In the genomic region with DNA sequence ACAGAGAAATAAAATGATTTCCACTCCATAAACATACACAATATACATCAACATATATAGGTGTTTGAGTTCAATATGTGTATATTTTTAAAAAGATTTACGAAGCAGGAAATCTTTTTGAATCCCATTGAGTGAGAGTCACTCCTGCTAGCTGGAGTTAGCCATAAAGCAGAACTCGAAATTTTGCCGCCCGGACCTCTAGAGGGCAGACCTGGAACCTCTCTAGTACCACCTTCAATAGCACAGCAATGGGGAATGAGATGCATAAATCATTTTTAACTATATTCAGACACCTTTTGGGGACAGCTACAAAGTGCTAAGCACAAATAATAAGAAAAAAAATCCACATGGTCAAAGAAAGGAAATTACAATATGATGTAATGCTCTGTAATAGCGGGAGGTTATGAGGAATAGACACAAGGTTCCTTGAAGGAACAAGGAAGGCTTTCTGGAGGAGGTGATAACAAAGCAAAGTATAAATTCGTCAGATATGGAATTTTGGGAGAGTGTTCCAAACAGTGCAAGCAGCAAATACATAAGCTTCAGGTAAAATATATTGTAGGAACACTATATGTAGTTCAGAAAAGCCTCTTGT, we compare ENCODE assay signal across 9 cellular contexts.
DNase-seq lines count a peak whose midpoint lies in the region; ATAC-seq and TF ChIP-seq lines count a peak whose summit lies in the region.
"Had no signal": no experiment of that assay in that cellular context is flagged by ENCODE, and none has a peak within 500 bp of the region (broad histone marks: within the 10 kb centered on the region; RNA-seq: fewer than 3 reads in every experiment).

No MANE protein-coding gene starts in this region.

- H3K9me3 ChIP-seq in IMR-90 (ENCODE audit: control insufficient read depth, insufficient read depth, low read length) (no peaks in the 10 kb centered on the region), SK-N-SH (no peaks in the 10 kb centered on the region), left ventricle myocardium inferior (replicated peaks) (peaks cover 1% of the 10 kb centered on the region)

- H3K9me2 ChIP-seq in SK-N-SH, result no peaks in the 10 kb centered on the region

- in situ Hi-C loops in IMR-90 (cut with MboI; ENCODE audit: low sequenced_read_pairs), result no loop called here

- H2BK120ac ChIP-seq in IMR-90 (ENCODE audit: low read depth, low read length), result no peak overlapping the region

- H3K4me3 ChIP-seq in IMR-90 (ENCODE audit: insufficient read depth, low read depth, low read length), result no peak overlapping the region
- H3K4me3 ChIP-seq in SK-N-SH (ENCODE audit: low read depth in 2 of 2, low read length in 1 of 2), result no peak overlapping the region; a peak in 1 of 4 replicates
- no peak overlapping the region for H3K4me3 ChIP-seq in left ventricle myocardium inferior

- H3K4me3 Mint-ChIP-seq in stimulated activated effector memory CD8-positive, alpha-beta T cell treated with anti-CD3 and anti-CD28 coated beads, Interleukin-12 subunit alpha, Interleukin-12 subunit beta, amount 100 ng/mL, for 72 hours, result no peak overlapping the region
- H3K4me3 Mint-ChIP-seq: naive B cell had no signal

- no peak overlapping the region for H3K14ac ChIP-seq in IMR-90 (replicated peaks; ENCODE audit: low read depth, low read length)

- no peak overlapping the region for H3K9ac ChIP-seq in IMR-90 (ENCODE audit: low read depth, low read length)
- no peak overlapping the region for H3K9ac ChIP-seq in SK-N-SH

- no TSS peak for BruUV-seq in IMR-90 (replicated peaks; lab: Mats Ljungman, UMichigan)

- H2AFZ ChIP-seq in IMR-90 (replicated peaks; ENCODE audit: low read length, poor library complexity) (no peak overlapping the region), SK-N-SH (ENCODE audit: low read depth) (no peak overlapping the region)

- WGBS in IMR-90 (ENCODE audit: extremely low coverage in 2 of 2, insufficient read length in 1 of 2), 2 experiments, result no CpG with 5 or more reads among the region's 6 CpGs
- WGBS in SK-N-SH (ENCODE audit: low lambda C conversion rate), result 59% methylated on average over 6 of the region's 6 CpGs

- H3K9me3 Mint-ChIP-seq in stimulated activated effector memory CD8-positive, alpha-beta T cell treated with anti-CD3 and anti-CD28 coated beads, Interleukin-12 subunit alpha, Interleukin-12 subunit beta, amount 100 ng/mL, for 72 hours, result peaks cover 4% of the 10 kb centered on the region
- H3K9me3 Mint-ChIP-seq: naive B cell had no signal

- no peak for TF ChIP-seq POLR2A in IMR-90 (IDR thresholded peaks at IDR 0.05; ENCODE audit: low read depth, low read length)

- dilution Hi-C loops in IMR-90 (cut with HindIII; ENCODE audit: low sequenced_read_pairs, unreplicated experiment), result no loop called here

- H3K18ac ChIP-seq in IMR-90 (ENCODE audit: low read depth, low read length), result no peak overlapping the region

- H2AK5ac ChIP-seq in IMR-90 (ENCODE audit: low read depth, low read length), result no peak overlapping the region

- H3K4me1 Mint-ChIP-seq in stimulated activated effector memory CD8-positive, alpha-beta T cell treated with anti-CD3 and anti-CD28 coated beads, Interleukin-12 subunit alpha, Interleukin-12 subunit beta, amount 100 ng/mL, for 72 hours, result no peaks in the 10 kb centered on the region
- H3K4me1 Mint-ChIP-seq: naive B cell had no signal

- no peak overlapping the region for H3K56ac ChIP-seq in IMR-90 (ENCODE audit: extremely low read depth, insufficient read depth, low read length)

- H4K91ac ChIP-seq in IMR-90 (ENCODE audit: insufficient read depth, low read depth, low read length), result no peak overlapping the region

- ATAC-seq in GM21390 (IDR thresholded peaks at IDR 0.05; ENCODE audit: unreplicated experiment) (peak; percentile 89), IMR-90 (ENCODE audit: low read depth) (peak; percentile 65)
- ATAC-seq in stimulated activated effector memory CD8-positive, alpha-beta T cell treated with anti-CD3 and anti-CD28 coated beads, Interleukin-12 subunit alpha, Interleukin-12 subunit beta, amount 100 ng/mL, for 72 hours, result no peak

- no peak overlapping the region for H2BK5ac ChIP-seq in IMR-90 (ENCODE audit: low read depth, low read length, poor library complexity, severe bottlenecking)

- no peak overlapping the region for H3K27ac ChIP-seq in IMR-90 (ENCODE audit: insufficient read depth, low read length)
- no peak overlapping the region for H3K27ac ChIP-seq in SK-N-SH (ENCODE audit: low read depth in 2 of 2, low read length in 1 of 2)
- no peak overlapping the region for H3K27ac ChIP-seq in left ventricle myocardium inferior (replicated peaks)

- H3K36me3 Mint-ChIP-seq in stimulated activated effector memory CD8-positive, alpha-beta T cell treated with anti-CD3 and anti-CD28 coated beads, Interleukin-12 subunit alpha, Interleukin-12 subunit beta, amount 100 ng/mL, for 72 hours, result no peaks in the 10 kb centered on the region
- H3K36me3 Mint-ChIP-seq: naive B cell had no signal

- no peak overlapping the region for H3K23ac ChIP-seq in IMR-90 (ENCODE audit: low read depth, low read length)

- H3K4me2 ChIP-seq in IMR-90 (ENCODE audit: low read depth, low read length) (no peak overlapping the region), SK-N-SH (no peak overlapping the region)

- H3K9me1 ChIP-seq in IMR-90 (ENCODE audit: insufficient read depth, low read length), result no peaks in the 10 kb centered on the region

- H2BK15ac ChIP-seq in IMR-90 (ENCODE audit: low read depth, low read length), result no peak overlapping the region

- H3F3A ChIP-seq in SK-N-SH (replicated peaks; ENCODE audit: insufficient read depth), result no peaks in the 10 kb centered on the region

- no peaks in the 10 kb centered on the region for H3K79me2 ChIP-seq in SK-N-SH (ENCODE audit: insufficient read depth)

- DNase-seq in ELR (ENCODE audit: low read depth) (peak; percentile 62), IMR-90 (peak; percentile 33), SK-N-SH (peak; percentile 37), left ventricle myocardium inferior (peak; percentile 20)
- DNase-seq in activated CD4-positive, CD25-positive, alpha-beta regulatory T cell treated with anti-CD3 and anti-CD28 coated beads, Interleukin-2, amount 50 U/mL, for 72 hours, result no peak
- DNase-seq in stimulated activated effector memory CD8-positive, alpha-beta T cell treated with anti-CD3 and anti-CD28 coated beads, Interleukin-12 subunit alpha, Interleukin-12 subunit beta, amount 100 ng/mL, for 72 hours (ENCODE audit: low spot score in 2 of 2), result no peak
- no peak for DNase-seq in stimulated activated CD4-positive, alpha-beta T cell treated with anti-CD3 and anti-CD28 coated beads, Interleukin-1b, Interleukin-23, amount 100 ng/mL, for 48 hours
- DNase-seq: naive B cell had no signal

- H4K8ac ChIP-seq in IMR-90 (ENCODE audit: low read depth in 2 of 2, low read length in 2 of 2), result no peak overlapping the region

- intact Hi-C loops in IMR-90 (cut with micrococcal nuclease) (loop anchor here (5.0 kb wide), 1 partner anchor 242 kb away; no protein-coding TSS in a partner anchor), left ventricle myocardium inferior (cut with micrococcal nuclease) (no loop called here)

- no peaks in the 10 kb centered on the region for H3K36me3 ChIP-seq in IMR-90 (ENCODE audit: control insufficient read depth, insufficient read depth, low read length)
- no peaks in the 10 kb centered on the region for H3K36me3 ChIP-seq in SK-N-SH (replicated peaks in 1 of 2; ENCODE audit: control insufficient read depth in 1 of 2, insufficient read depth in 2 of 2, low read length in 1 of 2)
- no peaks in the 10 kb centered on the region for H3K36me3 ChIP-seq in left ventricle myocardium inferior

- no peak overlapping the region for H2AK9ac ChIP-seq in IMR-90 (replicated peaks; ENCODE audit: low read depth, low read length, poor library complexity)

- TF ChIP-seq CTCF in IMR-90 (conservative IDR thresholded peaks at IDR 0.05; ENCODE audit: low read depth, low read length), result peak; percentile 50
- peak; percentile 66 for TF ChIP-seq CTCF in SK-N-SH (IDR thresholded peaks at IDR 0.05)
- TF ChIP-seq CTCF in left ventricle myocardium inferior (IDR thresholded peaks at IDR 0.05; ENCODE audit: borderline replicate concordance), result peak; percentile 61

- POLR2A ChIA-PET in IMR-90 (lab: Charles Lee; ENCODE audit: unreplicated experiment) (no interaction called here), SK-N-SH (lab: Yijun Ruan, JAX) (no interaction called here)

- H3K79me1 ChIP-seq in IMR-90 (ENCODE audit: low read depth in 1 of 2, low read length in 2 of 2), result no peaks in the 10 kb centered on the region

- no peak for TF ChIP-seq EP300 in SK-N-SH (IDR thresholded peaks at IDR 0.05; ENCODE audit: borderline replicate concordance in 1 of 2, low read depth in 1 of 2, low read length in 1 of 2)

- H3K27me3 ChIP-seq in IMR-90 (ENCODE audit: control insufficient read depth, insufficient read depth, low read length) (no peaks in the 10 kb centered on the region), SK-N-SH (ENCODE audit: insufficient read depth) (no peaks in the 10 kb centered on the region), left ventricle myocardium inferior (ENCODE audit: low read depth) (no peaks in the 10 kb centered on the region)

- H3K27ac Mint-ChIP-seq in stimulated activated effector memory CD8-positive, alpha-beta T cell treated with anti-CD3 and anti-CD28 coated beads, Interleukin-12 subunit alpha, Interleukin-12 subunit beta, amount 100 ng/mL, for 72 hours, result no peak overlapping the region
- H3K27ac Mint-ChIP-seq: naive B cell had no signal

- H3K4ac ChIP-seq in IMR-90 (ENCODE audit: low read depth, low read length), result no peak overlapping the region

- no peak overlapping the region for H2BK20ac ChIP-seq in IMR-90 (ENCODE audit: low read depth, low read length)

- CTCF ChIA-PET in IMR-90 (lab: Yijun Ruan, JAX), result interaction anchor here (0.6 to 1.2 kb wide), 4 partner anchors 8 to 128 kb away, joined by 3 to 6 read pairs (median 3); no protein-coding TSS in a partner anchor
- CTCF ChIA-PET in SK-N-SH (lab: Yijun Ruan, JAX), result interaction anchor here (0.6 to 2.1 kb wide), 25 partner anchors 9 to 1386 kb away, joined by 3 to 17 read pairs (median 3); no protein-coding TSS in a partner anchor

- H4K20me1 ChIP-seq in IMR-90 (ENCODE audit: insufficient read depth, low read length) (no peaks in the 10 kb centered on the region), SK-N-SH (ENCODE audit: insufficient read depth) (no peaks in the 10 kb centered on the region)

- H4K5ac ChIP-seq in IMR-90 (ENCODE audit: low read depth, low read length), result no peak overlapping the region

- H3K4me1 ChIP-seq in IMR-90 (ENCODE audit: control insufficient read depth, insufficient read depth, low read length), result no peaks in the 10 kb centered on the region
- H3K4me1 ChIP-seq in SK-N-SH (ENCODE audit: control insufficient read depth in 1 of 2, insufficient read depth in 2 of 2, low read depth in 1 of 2, low read length in 1 of 2), result no peaks in the 10 kb centered on the region; a peak in 1 of 4 replicates
- no peaks in the 10 kb centered on the region for H3K4me1 ChIP-seq in left ventricle myocardium inferior

- TF ChIP-seq RAD21 in IMR-90 (IDR thresholded peaks at IDR 0.05; ENCODE audit: low read length) (peak; percentile 47), SK-N-SH (IDR thresholded peaks at IDR 0.05; ENCODE audit: low read length) (peak; percentile 65)

TF ChIP-seq in SK-N-SH, 30 proteins besides CTCF, POLR2A, EP300 and RAD21 (continues in another document):
- TF ChIP-seq NFIC (IDR thresholded peaks at IDR 0.05; ENCODE audit: borderline replicate concordance) (no peak), POLR2AphosphoS5 (IDR thresholded peaks at IDR 0.05; ENCODE audit: low read depth, low read length) (no peak), FOXJ3 (CRISPR knock-in tag; IDR thresholded peaks at IDR 0.05) (no peak), RCOR1 (IDR thresholded peaks at IDR 0.05; ENCODE audit: low read length) (no peak)

Comparison
In these comparisons a context has a peak if more than half of its experiments do, and no peak if none do; other contexts are left out.
1. DNase-seq: peak in ELR (single experiment), IMR-90 (single experiment), SK-N-SH (single experiment) and left ventricle myocardium inferior (single experiment); none in activated CD4-positive, CD25-positive, alpha-beta regulatory T cell treated with anti-CD3 and anti-CD28 coated beads, Interleukin-2, amount 50 U/mL, for 72 hours (single experiment), stimulated activated effector memory CD8-positive, alpha-beta T cell treated with anti-CD3 and anti-CD28 coated beads, Interleukin-12 subunit alpha, Interleukin-12 subunit beta, amount 100 ng/mL, for 72 hours (0 of 2) and stimulated activated CD4-positive, alpha-beta T cell treated with anti-CD3 and anti-CD28 coated beads, Interleukin-1b, Interleukin-23, amount 100 ng/mL, for 48 hours (single experiment).
2. Peak in every context shown above with its lines, with median percentiles within 50 percentile points of each other: CTCF ChIP-seq.